Comparison of ENCODE assay signal across 6 cellular contexts in genomic region chr19:18278521-18279265, GRCh38. TPM values are rescaled to one million over a fixed set of nuclear protein-coding genes. Genes with fewer than 3 reads are reported as not detected.
DNase-seq lines count a peak whose midpoint lies in the region; TF ChIP-seq lines count a peak whose summit lies in the region.

No MANE protein-coding gene starts in this region.

- DNase-seq in DMS 273 (lab: John Stamatoyannopoulos, UW; ENCODE audit: unreplicated experiment) (peak; percentile 47), DMS 273 treated with DMSO at 0.1 percent for 48 hours (lab: John Stamatoyannopoulos, UW) (no peak), cardiac fibroblast (ENCODE audit: low read depth in 2 of 2) (peak; percentile 45 to 51), neuronal stem cell (ENCODE audit: low spot score) (no peak), 8988T (no peak), NCI-H2171 (lab: John Stamatoyannopoulos, UW) (no peak)

- H2AFZ ChIP-seq in neuronal stem cell (ENCODE audit: low read length) = no peak overlapping the region

- H2BK12ac ChIP-seq in neuronal stem cell (ENCODE audit: low read length) = no peak overlapping the region

- H3K9me3 ChIP-seq in neuronal stem cell (replicated peaks in 1 of 2; ENCODE audit: control insufficient read depth in 2 of 2, insufficient read depth in 1 of 2, low read depth in 1 of 2, low read length in 2 of 2) = peaks cover 0 to 2% of the 10 kb centered on the region in 2 donors

- no peak overlapping the region for H3K18ac ChIP-seq in neuronal stem cell (ENCODE audit: low read length)

- peak; percentile 37 for TF ChIP-seq CTCF in cardiac fibroblast (IDR thresholded peaks at IDR 0.05; ENCODE audit: low read depth, low read length)

- no peaks in the 10 kb centered on the region for H3K27me3 ChIP-seq in neuronal stem cell (ENCODE audit: control insufficient read depth in 3 of 3, insufficient read depth in 3 of 3, low read depth in 1 of 3, low read length in 3 of 3)

- no peak overlapping the region for H4K91ac ChIP-seq in neuronal stem cell (ENCODE audit: low read depth, low read length, poor library complexity)

- no peak overlapping the region for H2BK120ac ChIP-seq in neuronal stem cell (ENCODE audit: low read depth, low read length)

- peak overlapping the region; percentile 63 for H3K4me2 ChIP-seq in neuronal stem cell (ENCODE audit: insufficient read depth, low read length, poor library complexity, severe bottlenecking)

- H3K4me1 ChIP-seq in neuronal stem cell (ENCODE audit: control insufficient read depth in 2 of 2, insufficient read depth in 1 of 2, low read depth in 1 of 2, low read length in 2 of 2) = peaks cover 13 to 17% of the 10 kb centered on the region in 2 donors

- no peak overlapping the region for H2AK5ac ChIP-seq in neuronal stem cell (ENCODE audit: low read depth, low read length)

- H4K8ac ChIP-seq in neuronal stem cell (ENCODE audit: low read depth, low read length) = no peak overlapping the region

- H3K79me1 ChIP-seq in neuronal stem cell (ENCODE audit: low read depth, low read length) = peaks cover 26% of the 10 kb centered on the region

- no peak overlapping the region for H3K4ac ChIP-seq in neuronal stem cell (ENCODE audit: low read length)

- no peak overlapping the region for H3K14ac ChIP-seq in neuronal stem cell (ENCODE audit: low read length)

- no peak overlapping the region for H2BK15ac ChIP-seq in neuronal stem cell (ENCODE audit: low read length)

- H3K9ac ChIP-seq in neuronal stem cell (ENCODE audit: low read depth, low read length, poor library complexity) = peak overlapping the region; percentile 14

- H3K4me3 ChIP-seq in cardiac fibroblast (replicated peaks in 1 of 2; ENCODE audit: low read depth in 2 of 2, low read length in 2 of 2) (peak overlapping the region; percentile 77 to 97), neuronal stem cell (ENCODE audit: low read length in 2 of 2) (peak overlapping the region; percentile 89 to 96)

- peaks cover 17 to 33% of the 10 kb centered on the region in 2 donors for H3K36me3 ChIP-seq in neuronal stem cell (replicated peaks in 1 of 2; ENCODE audit: control insufficient read depth in 2 of 2, insufficient read depth in 2 of 2, low read length in 2 of 2)

- H2BK5ac ChIP-seq in neuronal stem cell (ENCODE audit: low read length) = no peak overlapping the region

- no peak overlapping the region for H3K23ac ChIP-seq in neuronal stem cell (ENCODE audit: low read depth, low read length, poor library complexity)

- no peak overlapping the region for H3K27ac ChIP-seq in neuronal stem cell (replicated peaks; ENCODE audit: low read length)

- WGBS in neuronal stem cell (ENCODE audit: extremely low coverage in 2 of 2, insufficient read length in 2 of 2, insufficient replicate concordance in 1 of 2), 2 donors = no CpG with 5 or more reads among the region's 10 CpGs

RNA-seq across cellular contexts. Expression of gene JUND, which starts 2.7 kb away (rescaled TPM):
- polyA plus RNA-seq in neuronal stem cell (2013, experiment 1 of 2) = 126 TPM
- 119 TPM for polyA plus RNA-seq in neuronal stem cell (2013, experiment 2 of 2)

RNA-seq across cellular contexts. Expression of gene IQCN, which starts 4.4 kb away (rescaled TPM):
- polyA plus RNA-seq in neuronal stem cell (2013, experiment 1 of 2) = 0.81 TPM
- 1.1 TPM for polyA plus RNA-seq in neuronal stem cell (2013, experiment 2 of 2)

RNA-seq across cellular contexts. Expression of gene LSM4, which starts 44.2 kb away (rescaled TPM):
- 355 TPM for polyA plus RNA-seq in neuronal stem cell (2013, experiment 1 of 2)
- 349 TPM for polyA plus RNA-seq in neuronal stem cell (2013, experiment 2 of 2)

RNA-seq across cellular contexts. Expression of gene PDE4C, which starts 52.5 kb away (rescaled TPM):
- polyA plus RNA-seq in neuronal stem cell (2013, experiment 1 of 2) = 0.14 TPM
- polyA plus RNA-seq in neuronal stem cell (2013, experiment 2 of 2) = 0.12 TPM

Comparison
In these comparisons a context has a peak if more than half of its experiments do, and no peak if none do; other contexts are left out.
1. DNase-seq: peak in DMS 273 (single experiment) and cardiac fibroblast (2 of 2); none in DMS 273 treated with DMSO at 0.1 percent for 48 hours (single experiment), neuronal stem cell (single experiment), 8988T (single experiment) and NCI-H2171 (single experiment).